Comparison of ENCODE assay signal across 13 cellular contexts in the genomic region with DNA sequence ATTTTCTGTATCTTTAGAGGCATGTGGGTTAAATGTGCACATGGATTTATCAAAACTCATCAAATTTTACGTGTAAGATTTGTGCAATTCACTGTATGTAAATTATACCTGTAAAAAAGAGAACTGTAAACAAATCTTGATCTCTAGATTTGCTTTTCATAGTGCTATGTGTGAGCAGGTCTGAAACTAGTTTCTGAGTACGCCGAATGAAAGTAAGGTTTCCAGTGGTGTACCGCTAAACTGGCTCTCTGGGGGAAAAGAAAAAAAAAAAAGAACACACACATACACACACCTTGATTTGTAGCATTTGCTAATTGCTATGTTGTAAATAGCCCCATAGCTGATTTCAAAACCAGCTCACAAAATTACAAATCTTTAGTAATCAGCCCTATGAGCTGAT. TPM values are rescaled to one million over a fixed set of nuclear protein-coding genes. Genes with fewer than 3 reads are reported as not detected.
A peak's percentile ranks its signal among the peaks of the same experiment; 100 is the strongest.
DNase-seq lines count a peak whose midpoint lies in the region; ATAC-seq and TF ChIP-seq lines count a peak whose summit lies in the region.
"Had no signal": no experiment of that assay in that cellular context is flagged by ENCODE, and none has a peak within 500 bp of the region (broad histone marks: within the 10 kb centered on the region; RNA-seq: fewer than 3 reads in every experiment).

No MANE protein-coding gene starts in this region.

- intact Hi-C loops in mucosa of descending colon (cut with DNase I, micrococcal nuclease), result no loop called here
- intact Hi-C loops in ascending aorta (cut with DNase I), result no loop called here

- H2BK5ac ChIP-seq in mesendoderm (ENCODE audit: low read length), result no peak overlapping the region

- H3K18ac ChIP-seq in mesendoderm (ENCODE audit: low read length), result no peak overlapping the region

- H3K27ac ChIP-seq in mesendoderm (ENCODE audit: low read depth, low read length) (no peak overlapping the region), ascending aorta (no peak overlapping the region)
- H3K27ac ChIP-seq: HL-60, sigmoid colon had no signal

- H3K4ac ChIP-seq in mesendoderm (ENCODE audit: low read depth, low read length), result no peak overlapping the region

- peak; percentile 84 for ATAC-seq in GM18909 (IDR thresholded peaks at IDR 0.05; ENCODE audit: poor library complexity, unreplicated experiment)
- peak; percentile 59 for ATAC-seq in GM21737 (IDR thresholded peaks at IDR 0.05; ENCODE audit: unreplicated experiment)
- ATAC-seq in HG03135 (IDR thresholded peaks at IDR 0.05; ENCODE audit: unreplicated experiment), result peak; percentile 85
- peak; percentile 12 for ATAC-seq in mucosa of descending colon
- ATAC-seq: WTC11 had no signal

- H3K9me3 ChIP-seq in mucosa of descending colon, result no peaks in the 10 kb centered on the region
- H3K9me3 ChIP-seq in ascending aorta, result no peaks in the 10 kb centered on the region
- H3K9me3 ChIP-seq: MG63, sigmoid colon had no signal

- H3K4me1 ChIP-seq in mucosa of descending colon (ENCODE audit: low read depth) (no peaks in the 10 kb centered on the region), mesendoderm (ENCODE audit: control insufficient read depth, low read depth, low read length) (no peaks in the 10 kb centered on the region), ascending aorta (peaks cover 0 to 2% of the 10 kb centered on the region in 2 donors)
- H3K4me1 ChIP-seq: sigmoid colon had no signal

- H3K4me3 ChIP-seq in mucosa of descending colon (no peak overlapping the region), mesendoderm (ENCODE audit: low read length) (no peak overlapping the region), ascending aorta (no peak overlapping the region)
- H3K4me3 ChIP-seq: MG63, sigmoid colon had no signal

- no peak overlapping the region for H2AK5ac ChIP-seq in mesendoderm (ENCODE audit: low read length)

- H3K79me2 ChIP-seq in mesendoderm (ENCODE audit: control insufficient read depth, insufficient read depth, low read length), result no peaks in the 10 kb centered on the region

- no peaks in the 10 kb centered on the region for H3K79me1 ChIP-seq in mesendoderm (ENCODE audit: low read length)

- WGBS in mesendoderm (ENCODE audit: extremely low coverage, insufficient coverage, low lambda C conversion rate), result no CpG with 5 or more reads among the region's 4 CpGs

- H3K27me3 ChIP-seq in mesendoderm (ENCODE audit: insufficient read depth, low read length, poor library complexity) (no peaks in the 10 kb centered on the region), ascending aorta (no peaks in the 10 kb centered on the region)
- H3K27me3 ChIP-seq: sigmoid colon had no signal

- H3K56ac ChIP-seq in mesendoderm (ENCODE audit: low read length), result no peak overlapping the region

- no peak overlapping the region for H4K5ac ChIP-seq in mesendoderm (ENCODE audit: low read length)

- no peak overlapping the region for H2BK120ac ChIP-seq in mesendoderm (ENCODE audit: low read depth, low read length)

- DNase-seq in mucosa of descending colon, result no peak
- DNase-seq in NCI-H2107 (lab: John Stamatoyannopoulos, UW), result no peak
- no peak for DNase-seq in mesendoderm
- DNase-seq in activated effector memory CD4-positive, alpha-beta T cell treated with Interleukin-2 at 50 U/mL for 16 hours, result no peak
- no peak for DNase-seq in ascending aorta (ENCODE audit: low spot score in 2 of 2)
- DNase-seq: MG63, NCI-H524 treated with DMSO at 0.1 percent for 48 hours, sigmoid colon had no signal

- no peak overlapping the region for H3K23ac ChIP-seq in mesendoderm (ENCODE audit: low read length)

- no peak overlapping the region for H4K8ac ChIP-seq in mesendoderm (ENCODE audit: low read depth, low read length)

- no peak for TF ChIP-seq CTCF in mucosa of descending colon (IDR thresholded peaks at IDR 0.05)
- no peak for TF ChIP-seq CTCF in ascending aorta (IDR thresholded peaks at IDR 0.05)

- H3K9ac ChIP-seq in mesendoderm (ENCODE audit: low read length), result no peak overlapping the region

- H3K36me3 ChIP-seq in mucosa of descending colon (ENCODE audit: low read depth) (no peaks in the 10 kb centered on the region), mesendoderm (ENCODE audit: control insufficient read depth, insufficient read depth, low read length) (no peaks in the 10 kb centered on the region), ascending aorta (no peaks in the 10 kb centered on the region)
- H3K36me3 ChIP-seq: MG63, sigmoid colon had no signal

- no peak overlapping the region for H2BK15ac ChIP-seq in mesendoderm (replicated peaks; ENCODE audit: low read depth)

- H3K4me2 ChIP-seq in mesendoderm (ENCODE audit: low read length), result no peak overlapping the region

RNA-seq across cellular contexts. Expression of a gene that starts 8.6 kb away (rescaled TPM):
- total RNA-seq in mucosa of descending colon, result 100 to 1,000 TPM in 1 of 3 donors, 10 to 100 TPM in 2; 63.2 to 106 (median 69.8) TPM
- polyA plus RNA-seq in mesendoderm (2013, experiment 1 of 2), result 2.2 TPM
- 2.1 TPM for polyA plus RNA-seq in mesendoderm (2013, experiment 2 of 2)
- total RNA-seq in ascending aorta, result 15.6 TPM

RNA-seq across cellular contexts. Expression of a gene that starts 19.4 kb away (rescaled TPM):
- total RNA-seq in mucosa of descending colon, result 10 to 100 TPM; 10.4 to 12.8 (median 11.3) TPM
- 69.1 TPM for polyA plus RNA-seq in mesendoderm (2013, experiment 1 of 2)
- polyA plus RNA-seq in mesendoderm (2013, experiment 2 of 2), result 66.7 TPM
- 31.9 TPM for total RNA-seq in ascending aorta

Comparison
In these comparisons a context has a peak if more than half of its experiments do, and no peak if none do; other contexts are left out.
1. ATAC-seq: peak in every context shown above with its lines; median percentile 85 in HG03135; 84 in GM18909; 59 in GM21737; 12 in mucosa of descending colon.